In the genomic region with DNA sequence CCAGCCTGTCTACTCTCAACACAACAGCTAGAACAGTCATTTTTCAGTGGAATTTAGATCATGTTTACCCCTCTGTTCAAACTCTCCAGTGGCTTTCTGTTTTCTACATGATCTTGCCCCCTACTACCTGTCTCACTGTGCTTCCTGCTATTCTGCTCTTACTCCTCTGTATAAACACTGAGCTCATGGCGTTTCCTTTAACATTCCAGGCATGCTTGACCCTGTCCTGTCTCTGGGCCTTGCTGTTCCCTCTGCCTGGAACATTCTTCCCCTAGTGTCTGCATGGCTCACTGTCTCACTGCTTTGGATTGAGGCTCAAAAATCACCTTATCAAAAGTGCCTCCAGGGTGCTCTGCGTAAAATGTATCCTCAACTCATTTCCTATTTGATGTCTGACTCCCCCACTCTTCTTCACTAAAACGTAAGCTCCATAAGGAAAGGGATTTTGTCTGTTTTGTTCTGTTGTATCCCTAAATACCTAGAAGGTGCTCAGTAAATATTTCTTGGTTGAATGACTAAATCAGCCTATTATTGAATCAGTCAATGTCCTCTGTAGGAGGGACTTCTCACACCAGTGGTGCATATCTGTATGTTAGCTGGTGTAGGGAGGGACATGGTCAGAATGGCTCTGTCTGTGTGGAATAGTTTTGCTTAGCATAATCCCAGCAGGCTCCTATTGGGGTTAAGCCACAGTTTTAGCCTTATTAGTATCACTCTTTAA, we compare ENCODE assay signal across 8 cellular contexts.
DNase-seq lines count a peak whose midpoint lies in the region; ATAC-seq, FAIRE-seq and TF ChIP-seq lines count a peak whose summit lies in the region.
"Not testable (repeated sequence)": the region's sequence is repeated elsewhere in the genome, so short reads cannot be mapped to it uniquely, and the experiment has no call there.

No MANE protein-coding gene starts in this region.

- not testable (repeated sequence) for TF ChIP-seq POLR2A in endothelial cell of umbilical vein (IDR thresholded peaks at IDR 0.05; ENCODE audit: low read depth, low read length)

- peaks cover 12% of the 10 kb centered on the region for H3K4me1 ChIP-seq in CD4-positive, CD25-positive, alpha-beta regulatory T cell (ENCODE audit: control insufficient read depth, insufficient read depth, low read length, poor library complexity, severe bottlenecking)
- H3K4me1 ChIP-seq in endothelial cell of umbilical vein (ENCODE audit: control insufficient read depth, extremely low read depth, insufficient read depth, low read length), result peaks cover 37% of the 10 kb centered on the region
- not testable (repeated sequence) for H3K4me1 ChIP-seq in left lung; trophoblast cell (ENCODE audit: control insufficient read depth in 1 of 2, insufficient read depth in 2 of 2, low read length in 2 of 2)

- H3K4ac ChIP-seq in trophoblast cell (ENCODE audit: low read depth, low read length), result not testable (repeated sequence)

- not testable (repeated sequence) for H2AK5ac ChIP-seq in trophoblast cell (ENCODE audit: low read length)

- H3K9me1 ChIP-seq in endothelial cell of umbilical vein (replicated peaks; ENCODE audit: control insufficient read depth, extremely low read depth, insufficient read depth, low read length), result not testable (repeated sequence)

- peak overlapping the region; percentile 81 for H2BK12ac ChIP-seq in trophoblast cell (ENCODE audit: low read length)

- peak overlapping the region; percentile 56 for H2BK5ac ChIP-seq in trophoblast cell (ENCODE audit: low read depth, low read length, poor library complexity)

- not testable (repeated sequence) for H3K79me2 ChIP-seq in endothelial cell of umbilical vein (ENCODE audit: control insufficient read depth, insufficient read depth, low read length); trophoblast cell (ENCODE audit: control insufficient read depth, insufficient read depth, low read length, poor library complexity)

- CTCF ChIA-PET in WTC11 (lab: Charles Lee) (interaction anchor here (1.0 kb wide), 2 partner anchors 10 to 45 kb away, joined by 3 read pairs; no protein-coding TSS in a partner anchor), endothelial cell of umbilical vein (lab: Charles Lee) (interaction anchor here (0.6 kb wide), 1 partner anchor 9 kb away, joined by 3 read pairs; no protein-coding TSS in a partner anchor)

- H3K36me3 Mint-ChIP-seq in CD4-positive, CD25-positive, alpha-beta regulatory T cell; HFFc6 (ENCODE audit: low read depth); WTC11: not testable (repeated sequence)

- not testable (repeated sequence) for H3K4me3 Mint-ChIP-seq in CD4-positive, CD25-positive, alpha-beta regulatory T cell; HFFc6; WTC11

- H3K27ac Mint-ChIP-seq in CD4-positive, CD25-positive, alpha-beta regulatory T cell, result peak overlapping the region in 2 of 3 donors; percentile 8 to 22
- H3K27ac Mint-ChIP-seq in HFFc6 (peak overlapping the region; percentile 3; the same call in 1 of the 2 replicates), WTC11 (peak overlapping the region; percentile 2)

- peak overlapping the region; percentile 16 for H3K4me2 ChIP-seq in endothelial cell of umbilical vein (ENCODE audit: insufficient read depth, low read length)
- H3K4me2 ChIP-seq in trophoblast cell (ENCODE audit: low read length), result not testable (repeated sequence)

- peaks cover 7 to 25% (median 13%) of the 10 kb centered on the region in 4 donors for H3K4me1 Mint-ChIP-seq in CD4-positive, CD25-positive, alpha-beta regulatory T cell
- peaks cover 49% of the 10 kb centered on the region for H3K4me1 Mint-ChIP-seq in HFFc6 (ENCODE audit: low read depth)
- H3K4me1 Mint-ChIP-seq in WTC11, result not testable (repeated sequence)

- TF ChIP-seq CTCF in HFFc6 (IDR thresholded peaks at IDR 0.05); WTC11 (IDR thresholded peaks at IDR 0.05); brain microvascular endothelial cell (IDR thresholded peaks at IDR 0.05; ENCODE audit: low read depth, low read length, missing control alignments); endothelial cell of umbilical vein (IDR thresholded peaks at IDR 0.05; ENCODE audit: extremely low read depth in 1 of 2, insufficient read depth in 1 of 2, low read depth in 1 of 2, low read length in 2 of 2); left lung (IDR thresholded peaks at IDR 0.05): not testable (repeated sequence)

- intact Hi-C loops in endothelial cell of umbilical vein (cut with micrococcal nuclease), result loop anchor here (10.0 kb wide), 1 partner anchor 80 kb away; a partner anchor contains a TSS
- intact Hi-C loops in left lung (cut with DNase I), result not testable (repeated sequence)

- not testable (repeated sequence) for H3K27me3 ChIP-seq in CD4-positive, CD25-positive, alpha-beta regulatory T cell (ENCODE audit: control insufficient read depth, insufficient read depth, low read length); brain microvascular endothelial cell (replicated peaks); endothelial cell of umbilical vein (ENCODE audit: control insufficient read depth in 2 of 2, insufficient read depth in 2 of 2, low read length in 2 of 2); left lung; trophoblast cell (ENCODE audit: insufficient read depth, low read length)

- not testable (repeated sequence) for H4K20me1 ChIP-seq in endothelial cell of umbilical vein (replicated peaks; ENCODE audit: control insufficient read depth, extremely low read depth, insufficient read depth, low read length)

- peak; percentile 76 for FAIRE-seq in endothelial cell of umbilical vein (lab: Jason Lieb, UNC)

- DNase-seq in CD4-positive, CD25-positive, alpha-beta regulatory T cell; left lung: not testable (repeated sequence)
- DNase-seq in HFFc6 (peak; percentile 24), WTC11 (ENCODE audit: low spot score) (peak; percentile 15), brain microvascular endothelial cell (peak; percentile 56), endothelial cell of umbilical vein (ENCODE audit: low read depth, low spot score) (peak; percentile 64), glomerular visceral epithelial cell (ENCODE audit: extremely low spot score) (peak; percentile 12), trophoblast cell (peak; percentile 46 to 74)

- ATAC-seq in CD4-positive, CD25-positive, alpha-beta regulatory T cell (ENCODE audit: low read depth in 2 of 2), result not testable (repeated sequence)
- ATAC-seq in WTC11 (peak; percentile 95), left lung (peak; percentile 12)

- not testable (repeated sequence) for H4K8ac ChIP-seq in trophoblast cell (ENCODE audit: low read depth, low read length)

- not testable (repeated sequence) for H3K9me3 ChIP-seq in CD4-positive, CD25-positive, alpha-beta regulatory T cell (ENCODE audit: control insufficient read depth in 2 of 2, low read length in 2 of 2); endothelial cell of umbilical vein (replicated peaks; ENCODE audit: control insufficient read depth, insufficient read depth, low read length); left lung; trophoblast cell (ENCODE audit: insufficient read depth, low read depth, low read length)

- H2AFZ ChIP-seq in endothelial cell of umbilical vein (ENCODE audit: low read depth, low read length), result peak overlapping the region; percentile 26
- not testable (repeated sequence) for H2AFZ ChIP-seq in trophoblast cell (ENCODE audit: insufficient read depth, low read length, poor library complexity)

- not testable (repeated sequence) for H3K9me3 Mint-ChIP-seq in CD4-positive, CD25-positive, alpha-beta regulatory T cell; HFFc6; WTC11

- POLR2A ChIA-PET in WTC11 (lab: Charles Lee); endothelial cell of umbilical vein (lab: Charles Lee): not testable (repeated sequence)

- not testable (repeated sequence) for H3K4me3 ChIP-seq in CD4-positive, CD25-positive, alpha-beta regulatory T cell (ENCODE audit: low read depth, low read length); brain microvascular endothelial cell (ENCODE audit: low read depth, low read length); endothelial cell of umbilical vein (replicated peaks in 1 of 3; ENCODE audit: insufficient read depth in 1 of 3, low read depth in 1 of 3, low read length in 3 of 3); left lung; trophoblast cell (ENCODE audit: low read depth, low read length)

- not testable (repeated sequence) for H3K18ac ChIP-seq in trophoblast cell (ENCODE audit: low read length)

- dilution Hi-C loops in endothelial cell of umbilical vein (cut with MboI; ENCODE audit: extremely low pct_ligation_motif_present, low sequenced_read_pairs), result not testable (repeated sequence)

- H3K27me3 Mint-ChIP-seq in CD4-positive, CD25-positive, alpha-beta regulatory T cell; HFFc6 (ENCODE audit: insufficient read depth); WTC11 (ENCODE audit: low read depth): not testable (repeated sequence)

- in situ Hi-C loops in brain microvascular endothelial cell (cut with HindIII; ENCODE audit: low pct_ligation_motif_present, low sequenced_read_pairs), result not testable (repeated sequence)

- H3K23ac ChIP-seq in trophoblast cell (ENCODE audit: low read length), result not testable (repeated sequence)

- H4K12ac ChIP-seq in trophoblast cell (ENCODE audit: low read depth, low read length), result not testable (repeated sequence)

- WGBS in trophoblast cell (ENCODE audit: extremely low coverage, insufficient coverage, insufficient read length), result no CpG with 5 or more reads among the region's 3 CpGs

- H2BK120ac ChIP-seq in trophoblast cell (ENCODE audit: insufficient read depth, low read length, poor library complexity), result peak overlapping the region; percentile 46

- peak overlapping the region; percentile 31 for H3K9ac ChIP-seq in endothelial cell of umbilical vein (replicated peaks; ENCODE audit: extremely low read depth, insufficient read depth, low read length)
- H3K9ac ChIP-seq in trophoblast cell (ENCODE audit: low read length), result not testable (repeated sequence)

- not testable (repeated sequence) for H3K27ac ChIP-seq in CD4-positive, CD25-positive, alpha-beta regulatory T cell (ENCODE audit: insufficient read depth, low read length, poor library complexity, severe bottlenecking); left lung
- H3K27ac ChIP-seq in brain microvascular endothelial cell, result peak overlapping the region; percentile 45
- peak overlapping the region; percentile 77 for H3K27ac ChIP-seq in endothelial cell of umbilical vein (ENCODE audit: insufficient read depth, low read depth, low read length)
- peak overlapping the region; percentile 76 for H3K27ac ChIP-seq in trophoblast cell (ENCODE audit: low read depth, low read length)

- H3K79me1 ChIP-seq in trophoblast cell (ENCODE audit: low read length), result not testable (repeated sequence)

- not testable (repeated sequence) for H3K36me3 ChIP-seq in CD4-positive, CD25-positive, alpha-beta regulatory T cell (ENCODE audit: control insufficient read depth, insufficient read depth, low read length); brain microvascular endothelial cell (replicated peaks); endothelial cell of umbilical vein (ENCODE audit: control insufficient read depth in 2 of 2, extremely low read depth in 1 of 2, insufficient read depth in 2 of 2, low read length in 2 of 2); left lung; trophoblast cell (ENCODE audit: control insufficient read depth in 1 of 2, insufficient read depth in 2 of 2, low read length in 2 of 2)

- H3K14ac ChIP-seq in trophoblast cell (ENCODE audit: low read length), result not testable (repeated sequence)

- TSS peak; percentile 30 for BruUV-seq in endothelial cell of umbilical vein (replicated peaks; lab: Mats Ljungman, UMichigan)

- H4K91ac ChIP-seq in trophoblast cell (ENCODE audit: low read depth, low read length), result peak overlapping the region; percentile 45
